Comparison of ENCODE assay signal across 28 cellular contexts in the genomic region with DNA sequence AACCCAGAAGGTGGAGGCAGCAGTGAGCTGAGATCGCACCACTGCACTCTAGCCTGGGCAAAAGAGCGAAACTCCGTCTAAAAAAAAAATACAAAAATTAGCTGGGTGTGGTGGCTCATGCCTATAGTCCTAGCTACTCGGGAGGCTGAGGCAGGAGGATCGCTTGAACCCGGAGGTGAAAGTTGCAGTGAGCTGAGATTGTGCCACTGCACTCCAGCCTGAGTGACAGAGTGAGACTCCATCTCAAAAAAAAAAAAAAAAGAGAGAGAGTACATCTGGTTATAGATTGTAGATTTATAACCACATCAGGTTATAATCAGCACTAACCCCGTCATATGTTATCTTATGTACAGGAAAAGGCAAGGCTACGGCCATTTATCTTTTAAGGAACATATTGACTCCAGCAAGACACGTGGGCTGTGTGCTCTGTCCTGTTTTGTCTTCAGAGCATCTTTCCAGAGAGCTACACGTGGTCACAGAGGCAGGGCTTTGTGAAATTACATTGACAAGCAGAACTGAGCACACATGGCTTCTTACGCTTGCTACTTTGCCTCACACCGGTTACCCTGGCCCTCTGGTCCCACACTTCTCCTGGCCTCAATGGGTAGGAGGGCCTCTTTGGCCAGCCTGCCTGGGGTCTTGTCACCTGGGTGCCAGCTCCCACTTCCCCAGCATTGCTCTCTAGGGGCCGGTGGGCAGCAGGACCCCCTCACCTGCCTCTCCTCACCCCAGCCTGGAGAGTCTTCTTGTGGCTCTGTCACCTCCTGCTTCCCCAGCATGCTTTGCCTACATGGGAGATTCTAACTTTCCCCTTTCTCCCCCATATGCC.
"Had no signal": no experiment of that assay in that cellular context is flagged by ENCODE, and none has a peak within 500 bp of the region (broad histone marks: within the 10 kb centered on the region; RNA-seq: fewer than 3 reads in every experiment).

No MANE protein-coding gene starts in this region.

- H3K36me3 Mint-ChIP-seq: activated CD4-positive, alpha-beta memory T cell treated with anti-CD3 and anti-CD28 coated beads for 36 hours; mesothelial cell of epicardium; naive B cell had no signal

- H3K9me3 Mint-ChIP-seq: activated CD4-positive, alpha-beta memory T cell treated with anti-CD3 and anti-CD28 coated beads for 36 hours; activated CD4-positive, alpha-beta T cell treated with anti-CD3 and anti-CD28 coated beads, Interleukin-2, amount 10 ng/mL, durations not matched to agents 24 days and 14 days; activated T-helper 1 cell treated with anti-CD3 and anti-CD28 coated beads, Interleukin-12 subunit alpha, Interleukin-12 subunit beta, Interleukin-2, Interleukin-4 antibody, amounts not matched to agents 30 ng/mL and 10 ng/mL and 1 ng/mL, durations not matched to agents 14 hours and 24 hours and 36 hours; mesothelial cell of epicardium; naive B cell; T-helper 2 cell treated with Interferon-gamma antibody and Interleukin-4, amounts not matched to agents 5 μg/mL and 100 μg/mL, for 36 hours had no signal

- H3K9me3 ChIP-seq: esophagus squamous epithelium, left lung, right atrium auricular region, suprapubic skin, tibial artery, upper lobe of right lung had no signal

- H3K36me3 ChIP-seq: brain microvascular endothelial cell, esophagus squamous epithelium, left lung, right atrium auricular region, tibial artery, upper lobe of right lung had no signal

- H3K27me3 ChIP-seq: brain microvascular endothelial cell, esophagus squamous epithelium, left lung, right atrium auricular region, suprapubic skin, tibial artery, upper lobe of right lung had no signal

- H2AFZ ChIP-seq: parathyroid adenoma had no signal

- H3K27ac ChIP-seq: brain microvascular endothelial cell, esophagus squamous epithelium, left lung, parathyroid adenoma, right atrium auricular region, suprapubic skin, tibial artery, upper lobe of right lung had no signal

- DNase-seq: activated CD4-positive, alpha-beta memory T cell treated with anti-CD3 and anti-CD28 coated beads for 36 hours; activated CD4-positive, alpha-beta T cell treated with anti-CD3 and anti-CD28 coated beads, Interleukin-2, amount 10 ng/mL, durations not matched to agents 24 days and 14 days; activated CD4-positive, CD25-positive, alpha-beta regulatory T cell treated with anti-CD3 and anti-CD28 coated beads, Interleukin-2, amount 50 U/mL, for 72 hours; activated CD8-positive, alpha-beta memory T cell treated with anti-CD3 and anti-CD28 coated beads, Interleukin-2, amount 50 U/mL, for 4 hours; activated gamma-delta T cell treated with Interleukin-2 at 50 U/mL for 16 hours; activated naive CD4-positive, alpha-beta T cell treated with anti-CD3 and anti-CD28 coated beads, Interleukin-2, amount 50 U/mL, for 16 hours; activated T-cell treated with anti-CD3 and anti-CD28 coated beads, Interleukin-2, amount 50 U/mL, for 1 hour; amniotic stem cell; brain microvascular endothelial cell; cortex of kidney; esophagus squamous epithelium; kidney glomerular epithelial cell; naive B cell; nucleus accumbens; stimulated activated naive CD4-positive, alpha-beta T cell; T-helper 1 cell; upper lobe of right lung had no signal

- ATAC-seq: left lung, upper lobe of right lung had no signal

- H3K27ac Mint-ChIP-seq: activated CD4-positive, alpha-beta memory T cell treated with anti-CD3 and anti-CD28 coated beads for 36 hours; activated CD4-positive, alpha-beta T cell treated with anti-CD3 and anti-CD28 coated beads, Interleukin-2, amount 10 ng/mL, durations not matched to agents 24 days and 14 days; activated T-helper 1 cell treated with anti-CD3 and anti-CD28 coated beads, Interleukin-12 subunit alpha, Interleukin-12 subunit beta, Interleukin-2, Interleukin-4 antibody, amounts not matched to agents 30 ng/mL and 10 ng/mL and 1 ng/mL, durations not matched to agents 14 hours and 24 hours and 36 hours; mesothelial cell of epicardium; T-helper 2 cell treated with Interferon-gamma antibody and Interleukin-4, amounts not matched to agents 5 μg/mL and 100 μg/mL, for 36 hours had no signal

- H3K4me1 ChIP-seq: parathyroid adenoma had no signal

- H3K4me3 Mint-ChIP-seq: activated CD4-positive, alpha-beta memory T cell treated with anti-CD3 and anti-CD28 coated beads for 36 hours; activated CD4-positive, alpha-beta T cell treated with anti-CD3 and anti-CD28 coated beads, Interleukin-2, amount 10 ng/mL, durations not matched to agents 24 days and 14 days; activated T-helper 1 cell treated with anti-CD3 and anti-CD28 coated beads, Interleukin-12 subunit alpha, Interleukin-12 subunit beta, Interleukin-2, Interleukin-4 antibody, amounts not matched to agents 30 ng/mL and 10 ng/mL and 1 ng/mL, durations not matched to agents 14 hours and 24 hours and 36 hours; mesothelial cell of epicardium; T-helper 2 cell treated with Interferon-gamma antibody and Interleukin-4, amounts not matched to agents 5 μg/mL and 100 μg/mL, for 36 hours had no signal

- FAIRE-seq: astrocyte, frontal cortex had no signal

- H3K9ac ChIP-seq: parathyroid adenoma had no signal

- H3K4me3 ChIP-seq: esophagus squamous epithelium, left lung, lung, right atrium auricular region, suprapubic skin, tibial artery, upper lobe of right lung had no signal

- H3K27me3 Mint-ChIP-seq: activated CD4-positive, alpha-beta memory T cell treated with anti-CD3 and anti-CD28 coated beads for 36 hours had no signal
